ENCODE assay signal across 13 cellular contexts in the genomic region with DNA sequence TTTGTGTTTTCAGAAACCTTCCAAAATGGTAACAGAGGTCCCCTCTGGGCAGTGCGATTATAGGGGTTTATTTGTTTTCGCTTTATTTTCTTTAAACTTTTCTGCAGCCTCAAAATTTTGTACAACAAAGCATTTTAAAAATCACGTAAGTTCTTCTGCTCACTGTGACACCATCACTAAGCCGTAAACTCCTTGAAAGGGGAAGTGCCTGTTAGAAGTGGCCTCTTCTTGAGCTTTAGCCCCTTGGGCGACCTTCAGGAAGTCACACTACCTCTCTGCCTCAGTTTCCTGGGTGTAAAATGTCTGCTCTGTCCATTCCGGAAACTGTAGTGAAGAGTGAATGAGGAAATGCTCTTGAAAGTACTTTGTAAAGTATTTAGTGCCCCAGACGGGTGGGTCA. TPM values are rescaled to one million over a fixed set of nuclear protein-coding genes. Genes with fewer than 3 reads are reported as not detected.
DNase-seq lines count a peak whose midpoint lies in the region; ATAC-seq, FAIRE-seq and TF ChIP-seq lines count a peak whose summit lies in the region.
"Had no signal": no experiment of that assay in that cellular context is flagged by ENCODE, and none has a peak within 500 bp of the region (broad histone marks: within the 10 kb centered on the region; RNA-seq: fewer than 3 reads in every experiment).

No MANE protein-coding gene starts in this region.

- BruUV-seq in GM12878 (replicated peaks; lab: Mats Ljungman, UMichigan) (no TSS peak), PC-3 (replicated peaks; lab: Mats Ljungman, UMichigan) (no TSS peak)

- H3K27ac ChIP-seq in GM12878 (ENCODE audit: control insufficient read depth, insufficient read depth), result no peak overlapping the region; the same call in 1 of the 2 replicates
- no peak overlapping the region for H3K27ac ChIP-seq in mesendoderm (ENCODE audit: low read depth, low read length)
- no peak overlapping the region for H3K27ac ChIP-seq in PC-3 (ENCODE audit: low read length)

- H2BK5ac ChIP-seq in mesendoderm (ENCODE audit: low read length), result no peak overlapping the region

- H4K8ac ChIP-seq in mesendoderm (ENCODE audit: low read depth, low read length), result no peak overlapping the region

- H3K9me3 Mint-ChIP-seq in natural killer cell, result no peaks in the 10 kb centered on the region
- no peaks in the 10 kb centered on the region for H3K9me3 Mint-ChIP-seq in natural killer cell treated with Interleukin-12 subunit alpha and Interleukin-12 subunit beta and Interleukin-15 and Interleukin-18, amount 100 ng/mL, for 72 hours
- no peaks in the 10 kb centered on the region for H3K9me3 Mint-ChIP-seq in type B pancreatic cell
- H3K9me3 Mint-ChIP-seq: dendritic cell treated with granulocyte-macrophage colony-stimulating factor and Interleukin-4, amounts not matched to agents 40 ng/mL and 50 ng/mL, for 4 days had no signal

- H3K23ac ChIP-seq in mesendoderm (ENCODE audit: low read length), result no peak overlapping the region

- H2AK5ac ChIP-seq in mesendoderm (ENCODE audit: low read length), result no peak overlapping the region

- no peaks in the 10 kb centered on the region for H4K20me1 ChIP-seq in GM12878 (ENCODE audit: control insufficient read depth, insufficient read depth)
- H4K20me1 ChIP-seq in PC-3 (ENCODE audit: low read length), result peaks cover 29% of the 10 kb centered on the region

- peaks cover 24% of the 10 kb centered on the region for H3K4me1 ChIP-seq in GM12878 (ENCODE audit: control insufficient read depth, insufficient read depth, low read length)
- H3K4me1 ChIP-seq in mesendoderm (ENCODE audit: control insufficient read depth, low read depth, low read length), result peaks cover 2% of the 10 kb centered on the region
- no peaks in the 10 kb centered on the region for H3K4me1 ChIP-seq in PC-3 (ENCODE audit: insufficient read depth, low read length)

- SMC1A ChIA-PET in GM12878 (lab: Charles Lee; ENCODE audit: uncharacterized antibody, unreplicated experiment), result interaction anchor here (1.1 to 1.7 kb wide), 5 partner anchors 8 to 95 kb away, joined by 3 to 4 read pairs (median 3); no protein-coding TSS in a partner anchor

- H3K36me3 Mint-ChIP-seq in natural killer cell, result peaks cover 9% of the 10 kb centered on the region
- H3K36me3 Mint-ChIP-seq in natural killer cell treated with Interleukin-12 subunit alpha and Interleukin-12 subunit beta and Interleukin-15 and Interleukin-18, amount 100 ng/mL, for 72 hours, result peaks cover 7% of the 10 kb centered on the region
- H3K36me3 Mint-ChIP-seq in type B pancreatic cell, result no peaks in the 10 kb centered on the region

- H3K9ac ChIP-seq in GM12878 (ENCODE audit: control insufficient read depth, insufficient read depth, low read length) (no peak overlapping the region), mesendoderm (ENCODE audit: low read length) (peak overlapping the region; percentile 80), PC-3 (ENCODE audit: low read length) (no peak overlapping the region)

- H3K27me3 ChIP-seq in GM12878 (replicated peaks in 1 of 2; ENCODE audit: control insufficient read depth in 2 of 2, insufficient read depth in 2 of 2, low read length in 1 of 2), result no peaks in the 10 kb centered on the region
- H3K27me3 ChIP-seq in mesendoderm (ENCODE audit: insufficient read depth, low read length, poor library complexity), result no peaks in the 10 kb centered on the region
- H3K27me3 ChIP-seq in PC-3 (ENCODE audit: low read length), result no peaks in the 10 kb centered on the region

- no peak overlapping the region for H3K4ac ChIP-seq in mesendoderm (ENCODE audit: low read depth, low read length)

- CTCF ChIA-PET in GM12878 (lab: Yijun Ruan, JAX) (interaction anchor here (0.6 to 5.8 kb wide), 6 partner anchors 9 to 231 kb away, joined by 3 to 67 read pairs (median 5); no protein-coding TSS in a partner anchor), PC-3 (lab: Charles Lee) (interaction anchor here (1.4 kb wide), 1 partner anchor 19 kb away, joined by 7 read pairs; no protein-coding TSS in a partner anchor)

- H3K4me1 Mint-ChIP-seq in natural killer cell (peaks cover 40 to 58% of the 10 kb centered on the region in 2 donors), type B pancreatic cell (ENCODE audit: unreplicated experiment) (peaks cover 7% of the 10 kb centered on the region)
- H3K4me1 Mint-ChIP-seq in natural killer cell treated with Interleukin-12 subunit alpha and Interleukin-12 subunit beta and Interleukin-15 and Interleukin-18, amount 100 ng/mL, for 72 hours (ENCODE audit: low read depth in 2 of 2), result peaks cover 37 to 46% of the 10 kb centered on the region in 2 donors

- no peak overlapping the region for H2BK120ac ChIP-seq in mesendoderm (ENCODE audit: low read depth, low read length)

- in situ Hi-C loops in GM12878 (cut with MboI), result loop anchor here (25.0 kb wide), 1 partner anchor 431 kb away; a partner anchor contains a TSS

- H2AFZ ChIP-seq in GM12878 (ENCODE audit: control insufficient read depth, low read depth, low read length) (no peak overlapping the region), PC-3 (ENCODE audit: low read length) (no peak overlapping the region)

- H3K27ac Mint-ChIP-seq in natural killer cell (peak overlapping the region; percentile 92 to 99), type B pancreatic cell (peak overlapping the region; percentile 61)
- H3K27ac Mint-ChIP-seq in natural killer cell treated with Interleukin-12 subunit alpha and Interleukin-12 subunit beta and Interleukin-15 and Interleukin-18, amount 100 ng/mL, for 72 hours, result peak overlapping the region in 1 of 2 donors; percentile 96

- H2BK15ac ChIP-seq in mesendoderm (replicated peaks; ENCODE audit: low read depth), result no peak overlapping the region

- TF ChIP-seq CTCF in natural killer cell (IDR thresholded peaks at IDR 0.05) (no peak), GM12878 (IDR thresholded peaks at IDR 0.05 in 2 of 3, conservative IDR thresholded peaks at IDR 0.05 in 1 of 3; ENCODE audit: control insufficient read depth in 2 of 3, extremely low read depth in 1 of 3, insufficient read depth in 1 of 3, low read depth in 3 of 3, low read length in 3 of 3) (no peak), type B pancreatic cell (conservative IDR thresholded peaks at IDR 0.05) (no peak), PC-3 (conservative IDR thresholded peaks at IDR 0.05; ENCODE audit: low read depth, low read length) (no peak)

- no peak overlapping the region for H3K18ac ChIP-seq in mesendoderm (ENCODE audit: low read length)

- peak overlapping the region; percentile 94 for H3K56ac ChIP-seq in mesendoderm (ENCODE audit: low read length)

- no peaks in the 10 kb centered on the region for H3K79me1 ChIP-seq in mesendoderm (ENCODE audit: low read length)

- TF ChIP-seq POLR2A in GM12878 (IDR thresholded peaks at IDR 0.05; ENCODE audit: low read depth, low read length), result no peak

- H3K4me3 Mint-ChIP-seq in natural killer cell, result peak overlapping the region; percentile 21
- no peak overlapping the region for H3K4me3 Mint-ChIP-seq in natural killer cell treated with Interleukin-12 subunit alpha and Interleukin-12 subunit beta and Interleukin-15 and Interleukin-18, amount 100 ng/mL, for 72 hours
- peak overlapping the region; percentile 77 for H3K4me3 Mint-ChIP-seq in type B pancreatic cell
- H3K4me3 Mint-ChIP-seq: dendritic cell treated with granulocyte-macrophage colony-stimulating factor and Interleukin-4, amounts not matched to agents 40 ng/mL and 50 ng/mL, for 4 days had no signal

- H3K9me3 ChIP-seq in GM12878 (replicated peaks; ENCODE audit: control insufficient read depth, insufficient read depth, low read length) (no peaks in the 10 kb centered on the region), PC-3 (ENCODE audit: low read length) (no peaks in the 10 kb centered on the region)

- peaks cover 35% of the 10 kb centered on the region for H3K79me2 ChIP-seq in GM12878 (ENCODE audit: control insufficient read depth, insufficient read depth, low read length)
- no peaks in the 10 kb centered on the region for H3K79me2 ChIP-seq in mesendoderm (ENCODE audit: control insufficient read depth, insufficient read depth, low read length)
- H3K79me2 ChIP-seq in PC-3 (ENCODE audit: low read length), result peaks cover 31% of the 10 kb centered on the region

- 50% methylated on average over 7 of the region's 7 CpGs for WGBS in GM12878 (ENCODE audit: insufficient coverage, insufficient replicate concordance, low lambda C conversion rate, missing lambda C conversion rate)
- no CpG with 5 or more reads among the region's 7 CpGs for WGBS in mesendoderm (ENCODE audit: extremely low coverage, insufficient coverage, low lambda C conversion rate)

- no peak for ATAC-seq in natural killer cell
- no peak for ATAC-seq in natural killer cell treated with Interleukin-12 subunit alpha and Interleukin-12 subunit beta and Interleukin-15 and Interleukin-18, amount 100 ng/mL, for 72 hours
- no peak for ATAC-seq in GM12878
- ATAC-seq in PC-3, result no peak
- ATAC-seq in HG02759 (IDR thresholded peaks at IDR 0.05; ENCODE audit: unreplicated experiment), result no peak

- H3F3A ChIP-seq in PC-3 (ENCODE audit: low read length, unreplicated experiment), result no peaks in the 10 kb centered on the region

- peak; percentile 18 for FAIRE-seq in GM12878 (lab: Jason Lieb, UNC)

- no peak for TF ChIP-seq EP300 in GM12878 (IDR thresholded peaks at IDR 0.05; ENCODE audit: borderline replicate concordance in 1 of 2, control insufficient read depth in 1 of 2, low read depth in 2 of 2, low read length in 2 of 2)

- intact Hi-C loops in natural killer cell (cut with micrococcal nuclease), result no loop called here
- intact Hi-C loops in GM12878 (cut with micrococcal nuclease; ENCODE audit: unreplicated experiment), result no loop called here
- intact Hi-C loops in PC-3 (cut with micrococcal nuclease), result no loop called here

- H3K4me3 ChIP-seq in GM12878, result no peak overlapping the region
- no peak overlapping the region for H3K4me3 ChIP-seq in mesendoderm (ENCODE audit: low read length)
- no peak overlapping the region for H3K4me3 ChIP-seq in PC-3 (ENCODE audit: low read length)

- H3K27me3 Mint-ChIP-seq in natural killer cell (ENCODE audit: low read depth in 2 of 2), result no peaks in the 10 kb centered on the region
- no peaks in the 10 kb centered on the region for H3K27me3 Mint-ChIP-seq in natural killer cell treated with Interleukin-12 subunit alpha and Interleukin-12 subunit beta and Interleukin-15 and Interleukin-18, amount 100 ng/mL, for 72 hours
- no peaks in the 10 kb centered on the region for H3K27me3 Mint-ChIP-seq in type B pancreatic cell
- H3K27me3 Mint-ChIP-seq: dendritic cell treated with granulocyte-macrophage colony-stimulating factor and Interleukin-4, amounts not matched to agents 40 ng/mL and 50 ng/mL, for 4 days had no signal

- TF ChIP-seq RAD21 in GM12878 (IDR thresholded peaks at IDR 0.05; ENCODE audit: insufficient read depth, low read depth, low read length), result no peak

- peaks cover 16 to 18% of the 10 kb centered on the region in 2 experiments for H3K36me3 ChIP-seq in GM12878 (ENCODE audit: control insufficient read depth in 2 of 2, insufficient read depth in 2 of 2, low read length in 1 of 2)
- no peaks in the 10 kb centered on the region for H3K36me3 ChIP-seq in mesendoderm (ENCODE audit: control insufficient read depth, insufficient read depth, low read length)
- H3K36me3 ChIP-seq in PC-3 (ENCODE audit: low read depth, low read length), result peaks cover 38% of the 10 kb centered on the region

- no peak overlapping the region for H4K5ac ChIP-seq in mesendoderm (ENCODE audit: low read length)

- peak overlapping the region; percentile 8; the same call in 1 of the 2 replicates for H3K4me2 ChIP-seq in GM12878 (ENCODE audit: control insufficient read depth, insufficient read depth)
- peak overlapping the region; percentile 92 for H3K4me2 ChIP-seq in mesendoderm (ENCODE audit: low read length)
- no peak overlapping the region for H3K4me2 ChIP-seq in PC-3 (ENCODE audit: low read length)

- POLR2A ChIA-PET in GM12878 (lab: Charles Lee), result interaction anchor here (0.9 to 1.2 kb wide), 2 partner anchors 9 to 89 kb away, joined by 3 read pairs; a partner anchor contains a TSS
- POLR2A ChIA-PET in PC-3 (lab: Charles Lee; ENCODE audit: unreplicated experiment), result no interaction called here

- DNase-seq in natural killer cell, result no peak
- no peak for DNase-seq in natural killer cell treated with Interleukin-12 subunit alpha and Interleukin-12 subunit beta and Interleukin-15 and Interleukin-18, amount 100 ng/mL, for 72 hours (ENCODE audit: low spot score)
- DNase-seq in GM12878 (ENCODE audit: low read depth, low spot score), result no peak
- DNase-seq in mesendoderm, result no peak
- DNase-seq in type B pancreatic cell (ENCODE audit: extremely low spot score, unreplicated experiment), result no peak
- DNase-seq in PC-3, result no peak
- no peak for DNase-seq in DMS79 treated with DMSO at 0.1 percent for 48 hours (lab: John Stamatoyannopoulos, UW)
- DNase-seq: amniotic stem cell, NCI-H1417 treated with DMSO at 0.1 percent for 48 hours, NCI-H510A, Right ventricle myocardium superior had no signal

- H3K9me2 ChIP-seq in PC-3 (replicated peaks; ENCODE audit: low read length), result no peaks in the 10 kb centered on the region

- RAD21 ChIA-PET in GM12878 (lab: Charles Lee; ENCODE audit: unreplicated experiment), result interaction anchor here (0.8 to 2.0 kb wide), 4 partner anchors 12 to 85 kb away, joined by 3 to 8 read pairs (median 5); no protein-coding TSS in a partner anchor

RNA-seq across cellular contexts. Expression of a gene that starts 26.6 kb away (rescaled TPM):
- total RNA-seq in natural killer cell (100 to 1,000 TPM; 125 to 141 (median 126) TPM), GM12878 (2014; rRNA removed) (28.7 and 30.3 TPM in 2 replicates), GM12878 (2014; rRNA removed; fragmentation: Illumina TruSeq; extraction: Trizol) (14.1 and 14.6 TPM in 2 replicates), GM12878 (2021) (33.1 and 45.7 TPM in 2 replicates), type B pancreatic cell (ENCODE audit: low replicate concordance) (26.8 and 56.2 TPM in 2 replicates), PC-3 (2014; rRNA removed) (119 and 134 TPM in 2 replicates)
- 100 to 1,000 TPM in 1 of 2 donors, 10 to 100 TPM in 1; 79.1 to 102 TPM for total RNA-seq in natural killer cell treated with Interleukin-12 subunit alpha and Interleukin-12 subunit beta and Interleukin-15 and Interleukin-18, amount 100 ng/mL, for 72 hours
- total RNA-seq in GM12878 (2013; cell fraction: nucleolus; rRNA removed), result 67.6 and 70.0 TPM in 2 replicates
- 10.4 TPM for polyA plus RNA-seq in GM12878 (2011; ENCODE audit: low read depth)
- polyA plus RNA-seq in GM12878 (2011; rRNA removed) (9.2 and 16.0 TPM in 2 replicates), GM12878 (2014; fragmentation: Illumina TruSeq; extraction: Trizol) (8.3 and 16.1 TPM in 2 replicates), GM12878 (2014; fragmentation: Nextera tagmentation; extraction: Ambion mirVana) (1 to 10 TPM in 1 of 2 experiments, under 1 TPM in 1; 0.64 to 1.1 TPM), GM12878 (2014; rRNA removed) (41.3 and 43.8 TPM in 2 replicates), GM12878 (2016; fragmentation: Nextera tagmentation; extraction: Ambion mirVana) (10 to 100 TPM; 19.2 to 19.3 TPM)
- 12.8 and 21.8 TPM in 2 replicates for polyA plus RNA-seq in GM12878 (2011; cell fraction: cytosol; rRNA removed)
- 221 and 238 TPM in 2 replicates for polyA plus RNA-seq in GM12878 (2011; cell fraction: nucleus; rRNA removed)
- polyA plus RNA-seq in GM12878 (2012), result 16.7 and 22.4 TPM in 2 replicates
- 14.5 and 30.4 TPM in 2 replicates for polyA minus RNA-seq in GM12878 (2011; rRNA and poly(A)+ RNA removed)
- polyA minus RNA-seq in GM12878 (2011; cell fraction: cytosol; rRNA and poly(A)+ RNA removed), result 8.4 and 9.3 TPM in 2 replicates
- polyA minus RNA-seq in GM12878 (2011; cell fraction: nucleus; rRNA and poly(A)+ RNA removed), result 37.4 and 76.3 TPM in 2 replicates
- 3.5 TPM for polyA plus RNA-seq in mesendoderm (2013, experiment 1 of 2)
- 3.7 TPM for polyA plus RNA-seq in mesendoderm (2013, experiment 2 of 2)
